17 cellular contexts compared by ENCODE assay signal in genomic region chr6:15496345-15497131, GRCh38.
"Had no signal": no experiment of that assay in that cellular context is flagged by ENCODE, and none has a peak within 500 bp of the region (broad histone marks: within the 10 kb centered on the region; RNA-seq: fewer than 3 reads in every experiment).

No MANE protein-coding gene starts in this region.

- H3K4me3 Mint-ChIP-seq: activated naive CD8-positive, alpha-beta T cell treated with anti-CD3 and anti-CD28 coated beads, Interleukin-2, amount 10 ng/mL, durations not matched to agents 7 days and 5 days; stimulated activated memory B cell treated with anti-CD40 and anti-IgM and Interleukin-4, amounts not matched to agents 10 μg/mL and 1 μg/mL and 100 μg/mL, for 72 hours; type B pancreatic cell had no signal

- H3K27me3 ChIP-seq: gastroesophageal sphincter, neutrophil, right lobe of liver, spleen had no signal

- H3K9me3 Mint-ChIP-seq: activated naive CD8-positive, alpha-beta T cell treated with anti-CD3 and anti-CD28 coated beads, Interleukin-2, amount 10 ng/mL, durations not matched to agents 7 days and 5 days; naive B cell; stimulated activated memory B cell treated with anti-CD40 and anti-IgM and Interleukin-4, amounts not matched to agents 10 μg/mL and 1 μg/mL and 100 μg/mL, for 72 hours; type B pancreatic cell had no signal

- DNase-seq: activated CD4-positive, alpha-beta T cell treated with anti-CD3 and anti-CD28 coated beads for 1 hour; activated naive CD8-positive, alpha-beta T cell treated with anti-CD3 and anti-CD28 coated beads, Interleukin-2, amount 10 ng/mL, durations not matched to agents 7 days and 5 days; aorta; effector CD8-positive, alpha-beta T cell; kidney glomerular epithelial cell; lower lobe of right lung; naive B cell; right lobe of liver; spleen; stimulated activated CD4-positive, alpha-beta T cell treated with anti-CD3 and anti-CD28 coated beads, Interleukin-1b, Interleukin-23, amount 100 ng/mL, for 48 hours; T-helper 9 cell had no signal

- H3K27ac Mint-ChIP-seq: activated naive CD8-positive, alpha-beta T cell treated with anti-CD3 and anti-CD28 coated beads, Interleukin-2, amount 10 ng/mL, durations not matched to agents 7 days and 5 days; stimulated activated memory B cell treated with anti-CD40 and anti-IgM and Interleukin-4, amounts not matched to agents 10 μg/mL and 1 μg/mL and 100 μg/mL, for 72 hours; type B pancreatic cell had no signal

- ATAC-seq: gastroesophageal sphincter; lower lobe of right lung; right lobe of liver; stimulated activated memory B cell treated with anti-CD40 and anti-IgM and Interleukin-4, amounts not matched to agents 10 μg/mL and 1 μg/mL and 100 μg/mL, for 72 hours had no signal

- H3K27ac ChIP-seq: epithelial cell of prostate, lower lobe of right lung, neutrophil, right lobe of liver, spleen had no signal

- H3K4me3 ChIP-seq: coronary artery, gastroesophageal sphincter, lower lobe of right lung, right lobe of liver, spleen had no signal

- H3K9me3 ChIP-seq: gastroesophageal sphincter, lower lobe of right lung, neutrophil, right lobe of liver, spleen had no signal

- H3K4me1 ChIP-seq: right lobe of liver had no signal

- H3K27me3 Mint-ChIP-seq: activated naive CD8-positive, alpha-beta T cell treated with anti-CD3 and anti-CD28 coated beads, Interleukin-2, amount 10 ng/mL, durations not matched to agents 7 days and 5 days; naive B cell; stimulated activated memory B cell treated with anti-CD40 and anti-IgM and Interleukin-4, amounts not matched to agents 10 μg/mL and 1 μg/mL and 100 μg/mL, for 72 hours; type B pancreatic cell had no signal
